Comparison of ENCODE assay signal across 19 cellular contexts in genomic region chr15:35505816-35506215, GRCh38. TPM values are rescaled to one million over a fixed set of nuclear protein-coding genes. Genes with fewer than 3 reads are reported as not detected.
DNase-seq lines count a peak whose midpoint lies in the region; ATAC-seq, FAIRE-seq and TF ChIP-seq lines count a peak whose summit lies in the region.
"Had no signal": no experiment of that assay in that cellular context is flagged by ENCODE, and none has a peak within 500 bp of the region (broad histone marks: within the 10 kb centered on the region; RNA-seq: fewer than 3 reads in every experiment).

No MANE protein-coding gene starts in this region.

- H3K4me1 ChIP-seq in Loucy (ENCODE audit: insufficient read depth, low read length, poor library complexity, severe bottlenecking) (peaks cover 13% of the 10 kb centered on the region), small intestine (ENCODE audit: control insufficient read depth in 2 of 2, insufficient read depth in 1 of 2, low read depth in 1 of 2, low read length in 1 of 2) (no peaks in the 10 kb centered on the region)

- no peaks in the 10 kb centered on the region for H4K20me1 ChIP-seq in Loucy (ENCODE audit: insufficient read depth, low read length, poor library complexity, severe bottlenecking)

- H3K36me3 ChIP-seq in Loucy (ENCODE audit: insufficient read depth, low read length) (no peaks in the 10 kb centered on the region), small intestine (ENCODE audit: control insufficient read depth in 2 of 2, insufficient read depth in 2 of 2, low read length in 2 of 2) (no peaks in the 10 kb centered on the region)
- H3K36me3 ChIP-seq: gastrocnemius medialis had no signal

- no peaks in the 10 kb centered on the region for H3K4me1 Mint-ChIP-seq in activated T-cell treated with anti-CD3 and anti-CD28 coated beads, Interleukin-2, amount 50 U/mL, for 24 hours (ENCODE audit: low read depth)

- H3K27ac Mint-ChIP-seq in activated T-cell treated with anti-CD3 and anti-CD28 coated beads, Interleukin-2, amount 50 U/mL, for 24 hours: no peak overlapping the region

- no peak overlapping the region for H3K4me3 Mint-ChIP-seq in activated T-cell treated with anti-CD3 and anti-CD28 coated beads, Interleukin-2, amount 50 U/mL, for 24 hours
- H3K4me3 Mint-ChIP-seq: H9 had no signal

- H3K9ac ChIP-seq in Loucy (ENCODE audit: low read depth, low read length, poor library complexity, severe bottlenecking): no peak overlapping the region

- H3K9me2 ChIP-seq in Loucy (replicated peaks; ENCODE audit: low read depth, low read length): no peaks in the 10 kb centered on the region

- H3K9me3 ChIP-seq in Loucy (ENCODE audit: insufficient read depth, low read depth, low read length) (no peaks in the 10 kb centered on the region), small intestine (ENCODE audit: control insufficient read depth, low read depth) (no peaks in the 10 kb centered on the region)
- H3K9me3 ChIP-seq: gastrocnemius medialis had no signal

- no peak for DNase-seq in small intestine
- DNase-seq in activated T-cell treated with anti-CD3 and anti-CD28 coated beads, Interleukin-2, amount 50 U/mL, for 24 hours: no peak
- DNase-seq in stimulated activated CD4-positive, alpha-beta T cell treated with anti-CD3 and anti-CD28 coated beads, Interleukin-4, amount 100 ng/mL, for 4 hours: no peak
- DNase-seq: activated naive CD4-positive, alpha-beta T cell treated with Interleukin-2 at 50 U/mL for 16 hours; amygdala; caudate nucleus; gastrocnemius medialis; H9; kidney glomerular epithelial cell; mesendoderm; NCI-H2029; NCI-H446 treated with DMSO at 0.1 percent for 48 hours; NK-92 treated with Interleukin-12 subunit alpha and Interleukin-12 subunit beta, amount 100 ng/mL, for 24 hours; stimulated activated CD4-positive, alpha-beta T cell treated with anti-CD3 and anti-CD28 coated beads, Interleukin-15, amount 100 ng/mL, for 24 hours had no signal

- no peak overlapping the region for H3K27ac ChIP-seq in small intestine (ENCODE audit: low read depth in 1 of 2, low read length in 1 of 2)
- H3K27ac ChIP-seq: gastrocnemius medialis had no signal

- no peaks in the 10 kb centered on the region for H3F3A ChIP-seq in Loucy (ENCODE audit: low read depth)

- TF ChIP-seq CTCF in Loucy (conservative IDR thresholded peaks at IDR 0.05; ENCODE audit: low read length): no peak

- ATAC-seq in GM18502 (IDR thresholded peaks at IDR 0.05; ENCODE audit: poor library complexity, unreplicated experiment) (peak; percentile 47), HG03378 (IDR thresholded peaks at IDR 0.05; ENCODE audit: unreplicated experiment) (no peak)
- ATAC-seq: esophagus mucosa, gastrocnemius medialis had no signal

- H3K79me2 ChIP-seq in Loucy (ENCODE audit: insufficient read depth, low read length): no peaks in the 10 kb centered on the region

- H3K4me2 ChIP-seq in Loucy (ENCODE audit: low read depth, low read length, poor library complexity, severe bottlenecking): peak overlapping the region; percentile 8

- no peaks in the 10 kb centered on the region for H3K9me3 Mint-ChIP-seq in activated T-cell treated with anti-CD3 and anti-CD28 coated beads, Interleukin-2, amount 50 U/mL, for 24 hours
- H3K9me3 Mint-ChIP-seq: H9 had no signal

- H3K36me3 Mint-ChIP-seq in activated T-cell treated with anti-CD3 and anti-CD28 coated beads, Interleukin-2, amount 50 U/mL, for 24 hours (ENCODE audit: low read depth): no peaks in the 10 kb centered on the region

- FAIRE-seq in endometrium (lab: Jason Lieb, UNC): peak; percentile 74
- FAIRE-seq in small intestine (lab: Jason Lieb, UNC): peak; percentile 5

- no peaks in the 10 kb centered on the region for H3K27me3 Mint-ChIP-seq in activated T-cell treated with anti-CD3 and anti-CD28 coated beads, Interleukin-2, amount 50 U/mL, for 24 hours

- H2AFZ ChIP-seq in Loucy (ENCODE audit: low read length): no peak overlapping the region

- H3K27me3 ChIP-seq in Loucy (ENCODE audit: insufficient read depth, low read length, poor library complexity, severe bottlenecking) (no peaks in the 10 kb centered on the region), small intestine (ENCODE audit: control insufficient read depth in 2 of 2, insufficient read depth in 2 of 2, low read length in 2 of 2) (no peaks in the 10 kb centered on the region)
- H3K27me3 ChIP-seq: gastrocnemius medialis had no signal

- H3K4me3 ChIP-seq in Loucy (ENCODE audit: low read length, poor library complexity, severe bottlenecking): no peak overlapping the region
- no peak overlapping the region for H3K4me3 ChIP-seq in small intestine (ENCODE audit: low read depth in 1 of 2, low read length in 2 of 2)
- H3K4me3 ChIP-seq: gastrocnemius medialis had no signal

RNA-seq across cellular contexts. Expression of gene DPH6, which starts 40.1 kb away (rescaled TPM):
- 10 to 100 TPM in 1 of 3 donors, 1 to 10 TPM in 2; 7.4 to 16.5 (median 8.3) TPM for polyA plus RNA-seq in small intestine
